Comparison of ENCODE assay signal across 30 cellular contexts in the genomic region with DNA sequence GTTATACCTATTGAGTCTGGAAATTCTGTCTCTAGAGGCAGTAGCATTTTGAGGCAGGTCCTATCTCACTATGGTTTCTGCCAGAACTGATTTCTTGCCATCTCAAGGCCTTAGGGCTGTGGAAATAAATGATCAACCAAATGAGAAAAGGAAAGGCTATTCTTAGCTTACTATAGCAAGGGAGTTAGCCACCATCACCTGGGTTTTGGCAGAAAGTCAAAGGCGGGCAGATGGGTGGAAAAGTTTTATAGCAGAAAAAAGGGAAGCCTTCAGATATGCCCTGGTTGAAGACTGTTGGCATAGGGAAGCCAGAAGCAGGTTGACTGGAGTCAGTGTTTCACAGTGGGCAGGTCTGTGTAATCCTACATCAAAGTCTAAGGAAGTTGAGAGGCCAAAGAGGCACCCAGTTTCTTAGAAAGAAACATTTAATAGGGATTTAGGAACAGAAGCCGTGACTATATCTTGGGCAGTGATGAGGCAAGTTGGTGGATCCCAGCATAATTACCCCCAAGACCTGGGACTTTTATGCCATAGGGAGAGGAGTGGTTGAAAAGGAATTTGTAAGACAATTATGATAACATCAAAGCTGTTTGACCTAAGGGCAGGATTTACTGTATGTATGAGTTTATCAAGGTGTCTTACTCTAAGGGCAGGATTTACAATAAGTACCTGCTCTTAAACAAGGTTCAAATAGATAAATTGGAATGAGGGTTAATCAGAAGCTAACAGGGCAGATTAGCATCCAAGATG. TPM values are rescaled to one million over a fixed set of nuclear protein-coding genes. Genes with fewer than 3 reads are reported as not detected.
DNase-seq lines count a peak whose midpoint lies in the region; ATAC-seq, FAIRE-seq and TF ChIP-seq lines count a peak whose summit lies in the region.
"Had no signal": no experiment of that assay in that cellular context is flagged by ENCODE, and none has a peak within 500 bp of the region (broad histone marks: within the 10 kb centered on the region; RNA-seq: fewer than 3 reads in every experiment).

No MANE protein-coding gene starts in this region.

- H2AFZ ChIP-seq in HepG2 (ENCODE audit: low read length) = no peak overlapping the region

- FAIRE-seq in HepG2 (lab: Jason Lieb, UNC) = no peak
- FAIRE-seq: GM19239, H1, islet of Langerhans had no signal

- peaks cover 10% of the 10 kb centered on the region for H3K36me3 Mint-ChIP-seq in WTC11
- H3K36me3 Mint-ChIP-seq: activated naive CD4-positive, alpha-beta T cell treated with anti-CD3 and anti-CD28 coated beads, Interleukin-2, amount 10 ng/mL, durations not matched to agents 7 days and 5 days had no signal

- H3K4me1 ChIP-seq in HepG2 (ENCODE audit: insufficient read depth, low read length) (no peaks in the 10 kb centered on the region), right lobe of liver (no peaks in the 10 kb centered on the region), gastrocnemius medialis (peaks cover 0 to 4% of the 10 kb centered on the region in 2 donors)
- H3K4me1 ChIP-seq: adrenal gland had no signal

- no peaks in the 10 kb centered on the region for H4K20me1 ChIP-seq in HepG2 (ENCODE audit: insufficient read depth, low read length)

- H3K27me3 ChIP-seq in HepG2 (ENCODE audit: control insufficient read depth in 1 of 2, insufficient read depth in 2 of 2, low read length in 2 of 2) (no peaks in the 10 kb centered on the region), right lobe of liver (no peaks in the 10 kb centered on the region), gastrocnemius medialis (no peaks in the 10 kb centered on the region)
- H3K27me3 ChIP-seq: adrenal gland, dorsolateral prefrontal cortex, neutrophil, thyroid gland had no signal

- H3K27me3 Mint-ChIP-seq in WTC11 (ENCODE audit: low read depth) = no peaks in the 10 kb centered on the region
- H3K27me3 Mint-ChIP-seq: activated CD8-positive, alpha-beta T cell treated with anti-CD3 and anti-CD28 coated beads for 36 hours; activated naive CD4-positive, alpha-beta T cell treated with anti-CD3 and anti-CD28 coated beads, Interleukin-2, amount 10 ng/mL, durations not matched to agents 7 days and 5 days; B cell; brain; naive thymus-derived CD4-positive, alpha-beta T cell; progenitor cell of endocrine pancreas had no signal

- TF ChIP-seq CTCF in HepG2 (CRISPR knock-in tag; IDR thresholded peaks at IDR 0.05) (no peak), right lobe of liver (IDR thresholded peaks at IDR 0.05) (no peak), WTC11 (IDR thresholded peaks at IDR 0.05) (no peak), gastrocnemius medialis (IDR thresholded peaks at IDR 0.05 in 4 of 5, conservative IDR thresholded peaks at IDR 0.05 in 1 of 5) (no peak)

- peaks cover 36% of the 10 kb centered on the region for H3K4me1 Mint-ChIP-seq in WTC11
- H3K4me1 Mint-ChIP-seq: activated naive CD4-positive, alpha-beta T cell treated with anti-CD3 and anti-CD28 coated beads, Interleukin-2, amount 10 ng/mL, durations not matched to agents 7 days and 5 days; B cell had no signal

- H3K9me3 ChIP-seq in HepG2 (ENCODE audit: low read length) (no peaks in the 10 kb centered on the region), right lobe of liver (no peaks in the 10 kb centered on the region), gastrocnemius medialis (no peaks in the 10 kb centered on the region)
- H3K9me3 ChIP-seq: adrenal gland, neutrophil, thyroid gland had no signal

- no peaks in the 10 kb centered on the region for H3K79me2 ChIP-seq in HepG2 (ENCODE audit: insufficient read depth, low read length)

- ATAC-seq in HepG2 = no peak
- ATAC-seq in right lobe of liver = no peak
- no peak for ATAC-seq in WTC11
- no peak for ATAC-seq in gastrocnemius medialis
- no peak for ATAC-seq in HG02885 (IDR thresholded peaks at IDR 0.05; ENCODE audit: poor library complexity, unreplicated experiment)
- ATAC-seq: activated CD8-positive, alpha-beta T cell treated with anti-CD3 and anti-CD28 coated beads for 36 hours; CD8-positive, alpha-beta T cell; naive thymus-derived CD4-positive, alpha-beta T cell had no signal

- H3K27ac ChIP-seq in HepG2 (ENCODE audit: extremely low read length, insufficient read depth, low read length) (no peak overlapping the region), right lobe of liver (no peak overlapping the region), gastrocnemius medialis (peak overlapping the region in 1 of 4 donors; percentile 2)
- H3K27ac ChIP-seq: neutrophil had no signal

- no peak for TF ChIP-seq RAD21 in HepG2 (CRISPR knock-in tag; IDR thresholded peaks at IDR 0.05)

- BruUV-seq in HepG2 (replicated peaks; lab: Mats Ljungman, UMichigan) = no TSS peak

- H3K4me3 ChIP-seq in HepG2 (replicated peaks in 1 of 3; ENCODE audit: insufficient read depth in 1 of 3, low read depth in 2 of 3, low read length in 3 of 3) = no peak overlapping the region
- H3K4me3 ChIP-seq in right lobe of liver = no peak overlapping the region
- H3K4me3 ChIP-seq in gastrocnemius medialis = no peak overlapping the region
- H3K4me3 ChIP-seq: adrenal gland, dorsolateral prefrontal cortex, thyroid gland had no signal

- POLR2A ChIA-PET in HepG2 (lab: Yijun Ruan, JAX) = no interaction called here
- POLR2A ChIA-PET in WTC11 (lab: Charles Lee) = no interaction called here

- H3K9me3 Mint-ChIP-seq in WTC11 = no peaks in the 10 kb centered on the region
- H3K9me3 Mint-ChIP-seq: activated CD8-positive, alpha-beta T cell treated with anti-CD3 and anti-CD28 coated beads for 36 hours; activated naive CD4-positive, alpha-beta T cell treated with anti-CD3 and anti-CD28 coated beads, Interleukin-2, amount 10 ng/mL, durations not matched to agents 7 days and 5 days; activated T-helper 1 cell treated with anti-CD3 and anti-CD28 coated beads, Interleukin-12 subunit alpha, Interleukin-12 subunit beta, Interleukin-2, Interleukin-4 antibody, amounts not matched to agents 30 ng/mL and 10 ng/mL and 1 ng/mL, durations not matched to agents 14 hours and 24 hours and 36 hours; brain; CD8-positive, alpha-beta T cell; mesothelial cell of epicardium; naive thymus-derived CD4-positive, alpha-beta T cell had no signal

- 92% methylated on average over 2 of the region's 2 CpGs for WGBS in HepG2 (ENCODE audit: low lambda C conversion rate)
- 92% methylated on average over 2 of the region's 2 CpGs for WGBS in right lobe of liver (ENCODE audit: insufficient coverage, low coverage, low lambda C conversion rate, missing lambda C conversion rate)

- no peak for TF ChIP-seq EP300 in HepG2 (IDR thresholded peaks at IDR 0.05; ENCODE audit: low read depth in 2 of 2, low read length in 2 of 2)
- no peak for TF ChIP-seq EP300 in HepG2 (CRISPR knock-in tag; IDR thresholded peaks at IDR 0.05; ENCODE audit: borderline replicate concordance)

- H3K9ac ChIP-seq in HepG2 (ENCODE audit: insufficient read depth, low read depth, low read length) = no peak overlapping the region

- H3K4me3 Mint-ChIP-seq in WTC11 = no peak overlapping the region
- H3K4me3 Mint-ChIP-seq: activated CD8-positive, alpha-beta T cell treated with anti-CD3 and anti-CD28 coated beads for 36 hours; activated naive CD4-positive, alpha-beta T cell treated with anti-CD3 and anti-CD28 coated beads, Interleukin-2, amount 10 ng/mL, durations not matched to agents 7 days and 5 days; activated T-helper 1 cell treated with anti-CD3 and anti-CD28 coated beads, Interleukin-12 subunit alpha, Interleukin-12 subunit beta, Interleukin-2, Interleukin-4 antibody, amounts not matched to agents 30 ng/mL and 10 ng/mL and 1 ng/mL, durations not matched to agents 14 hours and 24 hours and 36 hours; B cell; brain; CD8-positive, alpha-beta T cell; mesothelial cell of epicardium; naive thymus-derived CD4-positive, alpha-beta T cell had no signal

- intact Hi-C loops in HepG2 (cut with micrococcal nuclease; ENCODE audit: unreplicated experiment) = no loop called here
- intact Hi-C loops in right lobe of liver (cut with DNase I) = no loop called here
- intact Hi-C loops in gastrocnemius medialis (cut with DNase I; ENCODE audit: low total_unique reads) = no loop called here

- H3K36me3 ChIP-seq in HepG2 (replicated peaks in 1 of 2; ENCODE audit: control insufficient read depth in 1 of 2, insufficient read depth in 2 of 2, low read length in 2 of 2) (peaks cover 3 to 25% of the 10 kb centered on the region in 2 experiments; a peak in 4 of 5 replicates), right lobe of liver (peaks cover 0 to 50% (median 6%) of the 10 kb centered on the region in 4 donors), gastrocnemius medialis (peaks cover 0 to 26% of the 10 kb centered on the region in 2 donors)
- H3K36me3 ChIP-seq: adrenal gland, neutrophil, thyroid gland had no signal

- H3K4me2 ChIP-seq in HepG2 (ENCODE audit: low read depth, low read length) = no peak overlapping the region

- CTCF ChIA-PET in HepG2 (lab: Yijun Ruan, JAX; ENCODE audit: low intra/inter-chr PET ratio, low total read pairs) (no interaction called here), WTC11 (lab: Charles Lee) (interaction anchor here (0.5 kb wide), 1 partner anchor 54 kb away, joined by 3 read pairs; no protein-coding TSS in a partner anchor)

- TF ChIP-seq POLR2A in HepG2 (IDR thresholded peaks at IDR 0.05; ENCODE audit: insufficient read depth in 1 of 2, low read depth in 2 of 2, low read length in 2 of 2) (no peak), right lobe of liver (IDR thresholded peaks at IDR 0.05) (no peak), gastrocnemius medialis (IDR thresholded peaks at IDR 0.05) (no peak)

- DNase-seq in HepG2 (ENCODE audit: low spot score) (no peak), right lobe of liver (no peak), WTC11 (ENCODE audit: low spot score) (no peak), glomerular visceral epithelial cell (ENCODE audit: extremely low spot score) (peak; percentile 11), HT-29 (ENCODE audit: low spot score) (no peak), gastrocnemius medialis (no peak), NOMO-1 (lab: John Stamatoyannopoulos, UW; ENCODE audit: unreplicated experiment in 2 of 2) (no peak)
- DNase-seq: activated CD4-positive, CD25-positive, alpha-beta regulatory T cell treated with anti-CD3 and anti-CD28 coated beads, Interleukin-2, amount 50 U/mL, for 72 hours; activated CD8-positive, alpha-beta memory T cell treated with anti-CD3 and anti-CD28 coated beads, Interleukin-2, amount 50 U/mL, for 48 hours; activated CD8-positive, alpha-beta T cell treated with anti-CD3 and anti-CD28 coated beads for 36 hours; activated naive CD4-positive, alpha-beta T cell treated with anti-CD3 and anti-CD28 coated beads, Interleukin-2, amount 10 ng/mL, durations not matched to agents 7 days and 5 days; adrenal gland; CD8-positive, alpha-beta T cell; dorsolateral prefrontal cortex; naive thymus-derived CD4-positive, alpha-beta T cell; NCI-H1436; NCI-H2081; stimulated activated CD4-positive, alpha-beta T cell treated with anti-CD3 and anti-CD28 coated beads, Interleukin-4, amount 100 ng/mL, for 24 hours; T-helper 1 cell; thyroid gland had no signal

- in situ Hi-C loops in HepG2 (cut with HindIII; ENCODE audit: extremely low pct_ligation_motif_present, low pct_unique_long_range_greater_than_20kb) (no loop called here), gastrocnemius medialis (cut with MboI; ENCODE audit: low sequenced_read_pairs in 4 of 4) (no loop called here)

- H3K27ac Mint-ChIP-seq in WTC11 = peak overlapping the region; percentile 38
- H3K27ac Mint-ChIP-seq: activated CD8-positive, alpha-beta T cell treated with anti-CD3 and anti-CD28 coated beads for 36 hours; activated naive CD4-positive, alpha-beta T cell treated with anti-CD3 and anti-CD28 coated beads, Interleukin-2, amount 10 ng/mL, durations not matched to agents 7 days and 5 days; activated T-helper 1 cell treated with anti-CD3 and anti-CD28 coated beads, Interleukin-12 subunit alpha, Interleukin-12 subunit beta, Interleukin-2, Interleukin-4 antibody, amounts not matched to agents 30 ng/mL and 10 ng/mL and 1 ng/mL, durations not matched to agents 14 hours and 24 hours and 36 hours; B cell; CD8-positive, alpha-beta T cell; mesothelial cell of epicardium; progenitor cell of endocrine pancreas had no signal

RNA-seq across cellular contexts. Expression of a gene that starts 29.7 kb away (rescaled TPM):
- total RNA-seq in HepG2 (2016; rRNA removed; fragmentation: Illumina TruSeq; extraction: Trizol) = 8.7 and 12.4 TPM in 2 replicates
- 1.1 and 1.7 TPM in 2 replicates for total RNA-seq in HepG2 (2016; cell fraction: cytosol; rRNA removed; fragmentation: Illumina TruSeq; extraction: Trizol; ENCODE audit: low read depth)
- total RNA-seq in HepG2 (2016; cell fraction: insoluble cytoplasmic fraction; rRNA removed; fragmentation: Illumina TruSeq; extraction: Trizol) = 9.9 and 12.2 TPM in 2 replicates
- 2.9 and 3.5 TPM in 2 replicates for total RNA-seq in HepG2 (2016; cell fraction: membrane; rRNA removed; fragmentation: Illumina TruSeq; extraction: Trizol)
- total RNA-seq in HepG2 (2016; cell fraction: nucleus; rRNA removed; fragmentation: Illumina TruSeq; extraction: Trizol) = 8.8 and 11.7 TPM in 2 replicates
- 15.7 and 19.7 TPM in 2 replicates for polyA plus RNA-seq in HepG2 (2011; rRNA removed)
- polyA plus RNA-seq in HepG2 (2011; cell fraction: cytosol; rRNA removed) = 18.3 and 19.4 TPM in 2 replicates
- 10.9 and 15.1 TPM in 2 replicates for polyA plus RNA-seq in HepG2 (2011; cell fraction: nucleus; rRNA removed)
- 18.2 and 26.6 TPM in 2 replicates for polyA plus RNA-seq in HepG2 (2012)
- 0.96 and 1.1 TPM in 2 replicates for polyA plus RNA-seq in HepG2 (2016; cell fraction: cytosol; fragmentation: Illumina TruSeq; extraction: Trizol; ENCODE audit: low read depth)
- polyA plus RNA-seq in HepG2 (2016; cell fraction: insoluble cytoplasmic fraction; fragmentation: Illumina TruSeq; extraction: Trizol; ENCODE audit: low read depth) = 14.7 and 15.0 TPM in 2 replicates
- polyA plus RNA-seq in HepG2 (2016; cell fraction: membrane; fragmentation: Illumina TruSeq; extraction: Trizol; ENCODE audit: low read depth) = 1.5 and 2.0 TPM in 2 replicates
- polyA plus RNA-seq in HepG2 (2016; cell fraction: nucleus; fragmentation: Illumina TruSeq; extraction: Trizol; ENCODE audit: insufficient read depth, low read depth) = 10.0 and 12.8 TPM in 2 replicates
- 33.7 and 40.4 TPM in 2 replicates for polyA minus RNA-seq in HepG2 (2011; rRNA and poly(A)+ RNA removed; ENCODE audit: low replicate concordance)
- polyA minus RNA-seq in HepG2 (2011; cell fraction: cytosol; rRNA and poly(A)+ RNA removed) = 13.9 and 16.7 TPM in 2 replicates
- polyA minus RNA-seq in HepG2 (2011; cell fraction: nucleus; rRNA and poly(A)+ RNA removed) = 24.0 and 32.6 TPM in 2 replicates
- total RNA-seq in right lobe of liver = 10 to 100 TPM; 32.3 to 85.7 (median 49.0) TPM
- 20.8 to 27.8 TPM (median 23.9 TPM) in 3 replicates for total RNA-seq in WTC11 (2021)
- 1.0 and 4.9 TPM in 2 replicates for total RNA-seq in HT-29 (2014; rRNA removed; shearing (Covaris generic))
- 1 to 10 TPM; 1.3 to 6.9 (median 2.5) TPM for total RNA-seq in gastrocnemius medialis
